In genomic region chr12:57230381-57231155, GRCh38 we compare ENCODE assay signal across 1 cellular context.
TF ChIP-seq lines count a peak whose summit lies in the region.

No MANE protein-coding gene starts in this region.

TF ChIP-seq in K562, 482 proteins besides CTCF, POLR2A, EP300 and RAD21:
- TF ChIP-seq UBTF (IDR thresholded peaks at IDR 0.05; ENCODE audit: borderline replicate concordance in 1 of 2, low read depth in 2 of 2, low read length in 2 of 2) (0 out of 4 replicates have a peak, but pooled peaks of 1 of the 2 experiments have one; percentile 25), CEBPG (CRISPR knock-in tag; IDR thresholded peaks at IDR 0.05) (no peak), CEBPG (tag; conservative IDR thresholded peaks at IDR 0.05 in 1 of 2, IDR thresholded peaks at IDR 0.05 in 1 of 2) (peak in 1 of 2 experiments; percentile 6; a peak in 1 of 4 replicates), RUNX1 (IDR thresholded peaks at IDR 0.05; ENCODE audit: low read depth) (no peak), HNRNPLL (IDR thresholded peaks at IDR 0.05; ENCODE audit: low read depth, low read length, poor library complexity, severe bottlenecking) (peak; percentile 8), ATF3 (IDR thresholded peaks at IDR 0.05) (peak; percentile 3), ATF3 (CRISPR knock-in tag; conservative IDR thresholded peaks at IDR 0.05) (no peak), SIN3A (IDR thresholded peaks at IDR 0.05; ENCODE audit: borderline replicate concordance in 2 of 2, control insufficient read depth in 1 of 2, low read depth in 2 of 2, low read length in 2 of 2) (no peak), ZBTB8A (IDR thresholded peaks at IDR 0.05; ENCODE audit: partially characterized antibody) (no peak), MTA2 (IDR thresholded peaks at IDR 0.05; ENCODE audit: low read depth) (no peak)
